Comparison of ENCODE assay signal across 24 cellular contexts in the genomic region with DNA sequence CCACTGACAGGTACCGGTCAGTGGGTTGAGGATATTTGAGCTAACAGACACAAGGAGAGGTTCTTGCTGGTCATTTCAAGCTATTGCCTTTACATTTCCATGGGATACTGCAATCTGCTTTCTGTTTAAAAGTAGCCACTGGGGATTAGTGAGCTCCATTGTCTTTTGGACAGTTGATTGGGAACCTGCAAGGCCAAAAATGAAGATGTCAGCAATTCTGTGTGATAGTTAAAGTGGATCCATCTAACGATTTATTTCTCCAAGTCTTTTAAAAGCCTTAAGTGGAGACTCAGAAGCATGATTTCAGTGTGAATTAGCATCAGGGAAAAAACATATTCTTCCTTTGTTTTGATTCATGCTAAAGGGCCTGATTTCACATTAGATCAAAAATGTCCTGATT. TPM values are rescaled to one million over a fixed set of nuclear protein-coding genes. Genes with fewer than 3 reads are reported as not detected.
A peak's percentile ranks its signal among the peaks of the same experiment; 100 is the strongest.
DNase-seq lines count a peak whose midpoint lies in the region; ATAC-seq, FAIRE-seq and TF ChIP-seq lines count a peak whose summit lies in the region.
"Had no signal": no experiment of that assay in that cellular context is flagged by ENCODE, and none has a peak within 500 bp of the region (broad histone marks: within the 10 kb centered on the region; RNA-seq: fewer than 3 reads in every experiment).

No MANE protein-coding gene starts in this region.

- no peaks in the 10 kb centered on the region for H3K9me3 Mint-ChIP-seq in neural progenitor cell
- H3K9me3 Mint-ChIP-seq: CD4-positive, alpha-beta T cell; CD8-positive, alpha-beta T cell had no signal

- H3K14ac ChIP-seq in IMR-90 (replicated peaks; ENCODE audit: low read depth, low read length), result no peak overlapping the region

- H3K23ac ChIP-seq in IMR-90 (ENCODE audit: low read depth, low read length), result no peak overlapping the region

- H3K4me1 Mint-ChIP-seq in neural progenitor cell, result no peaks in the 10 kb centered on the region
- H3K4me1 Mint-ChIP-seq: B cell had no signal

- BruUV-seq in HepG2 (replicated peaks; lab: Mats Ljungman, UMichigan) (no TSS peak), IMR-90 (replicated peaks; lab: Mats Ljungman, UMichigan) (no TSS peak)

- no peak overlapping the region for H3K27ac Mint-ChIP-seq in neural progenitor cell
- H3K27ac Mint-ChIP-seq: B cell; CD4-positive, alpha-beta T cell; CD8-positive, alpha-beta T cell had no signal

- H3F3A ChIP-seq in neural progenitor cell (ENCODE audit: low read depth), result no peaks in the 10 kb centered on the region

- H2AK9ac ChIP-seq in IMR-90 (replicated peaks; ENCODE audit: low read depth, low read length, poor library complexity), result no peak overlapping the region

- no peak overlapping the region for H2BK20ac ChIP-seq in IMR-90 (ENCODE audit: low read depth, low read length)

- no peak overlapping the region for H4K8ac ChIP-seq in IMR-90 (ENCODE audit: low read depth in 2 of 2, low read length in 2 of 2)

- H3K4me2 ChIP-seq in HepG2 (ENCODE audit: low read depth, low read length), result no peak overlapping the region
- no peak overlapping the region for H3K4me2 ChIP-seq in IMR-90 (ENCODE audit: low read depth, low read length)
- H3K4me2 ChIP-seq in neural progenitor cell, result no peak overlapping the region
- H3K4me2 ChIP-seq: BLaER1 treated with 17β-estradiol and CSF1 and Interleukin-3, amounts not matched to agents 10 nM and 100 nM had no signal

- no peak overlapping the region for H3K56ac ChIP-seq in IMR-90 (ENCODE audit: extremely low read depth, insufficient read depth, low read length)

- no peak overlapping the region for H4K91ac ChIP-seq in IMR-90 (ENCODE audit: insufficient read depth, low read depth, low read length)

- no peak overlapping the region for H3K27ac ChIP-seq in HepG2 (ENCODE audit: extremely low read length, insufficient read depth, low read length)
- H3K27ac ChIP-seq in right lobe of liver, result no peak overlapping the region
- no peak overlapping the region for H3K27ac ChIP-seq in IMR-90 (ENCODE audit: insufficient read depth, low read length)
- H3K27ac ChIP-seq in neural progenitor cell, result no peak overlapping the region
- H3K27ac ChIP-seq: BLaER1 treated with 17β-estradiol and CSF1 and Interleukin-3, amounts not matched to agents 10 nM and 100 nM; C4-2B had no signal

- H2BK120ac ChIP-seq in IMR-90 (ENCODE audit: low read depth, low read length), result no peak overlapping the region

- in situ Hi-C loops in HepG2 (cut with HindIII; ENCODE audit: extremely low pct_ligation_motif_present, low pct_unique_long_range_greater_than_20kb) (no loop called here), IMR-90 (cut with MboI; ENCODE audit: low sequenced_read_pairs) (no loop called here)

- no peaks in the 10 kb centered on the region for H3K79me2 ChIP-seq in HepG2 (ENCODE audit: insufficient read depth, low read length)
- H3K79me2 ChIP-seq in neural progenitor cell (ENCODE audit: low read depth), result no peaks in the 10 kb centered on the region

- H2BK15ac ChIP-seq in IMR-90 (ENCODE audit: low read depth, low read length), result no peak overlapping the region

- TF ChIP-seq CTCF in HepG2 (CRISPR knock-in tag; IDR thresholded peaks at IDR 0.05), result no peak
- TF ChIP-seq CTCF in right lobe of liver (IDR thresholded peaks at IDR 0.05), result no peak
- TF ChIP-seq CTCF in IMR-90 (conservative IDR thresholded peaks at IDR 0.05; ENCODE audit: low read depth, low read length), result no peak
- TF ChIP-seq CTCF in neural progenitor cell (IDR thresholded peaks at IDR 0.05), result no peak

- no peak for TF ChIP-seq POLR2A in HepG2 (IDR thresholded peaks at IDR 0.05; ENCODE audit: insufficient read depth in 1 of 2, low read depth in 2 of 2, low read length in 2 of 2)
- TF ChIP-seq POLR2A in right lobe of liver (IDR thresholded peaks at IDR 0.05), result no peak
- no peak for TF ChIP-seq POLR2A in IMR-90 (IDR thresholded peaks at IDR 0.05; ENCODE audit: low read depth, low read length)

- no peaks in the 10 kb centered on the region for H3K27me3 ChIP-seq in HepG2 (ENCODE audit: control insufficient read depth in 1 of 2, insufficient read depth in 2 of 2, low read length in 2 of 2)
- H3K27me3 ChIP-seq in right lobe of liver, result no peaks in the 10 kb centered on the region
- no peaks in the 10 kb centered on the region for H3K27me3 ChIP-seq in IMR-90 (ENCODE audit: control insufficient read depth, insufficient read depth, low read length)
- H3K27me3 ChIP-seq in neural progenitor cell, result no peaks in the 10 kb centered on the region
- H3K27me3 ChIP-seq: BLaER1 treated with 17β-estradiol and CSF1 and Interleukin-3, amounts not matched to agents 10 nM and 100 nM had no signal

- no peak overlapping the region for H2AK5ac ChIP-seq in IMR-90 (ENCODE audit: low read depth, low read length)

- H3K9me3 ChIP-seq in HepG2 (ENCODE audit: low read length) (no peaks in the 10 kb centered on the region), right lobe of liver (no peaks in the 10 kb centered on the region), IMR-90 (ENCODE audit: control insufficient read depth, insufficient read depth, low read length) (no peaks in the 10 kb centered on the region), neural progenitor cell (ENCODE audit: low read depth) (no peaks in the 10 kb centered on the region)
- H3K9me3 ChIP-seq: BLaER1 treated with 17β-estradiol and CSF1 and Interleukin-3, amounts not matched to agents 10 nM and 100 nM; Caco-2 had no signal

- CTCF ChIA-PET in HepG2 (lab: Yijun Ruan, JAX; ENCODE audit: low intra/inter-chr PET ratio, low total read pairs) (no interaction called here), IMR-90 (lab: Yijun Ruan, JAX) (no interaction called here)

- DNase-seq in HepG2 (ENCODE audit: low spot score) (no peak), right lobe of liver (no peak), IMR-90 (no peak), neural progenitor cell (ENCODE audit: low spot score) (peak; percentile 15), DMS79 (lab: John Stamatoyannopoulos, UW) (no peak)
- DNase-seq in activated CD4-positive, CD25-positive, alpha-beta regulatory T cell treated with anti-CD3 and anti-CD28 coated beads, Interleukin-2, amount 50 U/mL, for 72 hours, result no peak
- DNase-seq: 8988T; AML-193; Caco-2; Calu3; CD4-positive, alpha-beta T cell; CD8-positive, alpha-beta T cell; DND-41; EL; GDM1 had no signal

- H2BK5ac ChIP-seq in IMR-90 (ENCODE audit: low read depth, low read length, poor library complexity, severe bottlenecking), result no peak overlapping the region

- H3K36me3 ChIP-seq in HepG2 (replicated peaks in 1 of 2; ENCODE audit: control insufficient read depth in 1 of 2, insufficient read depth in 2 of 2, low read length in 2 of 2) (no peaks in the 10 kb centered on the region), right lobe of liver (no peaks in the 10 kb centered on the region), IMR-90 (ENCODE audit: control insufficient read depth, insufficient read depth, low read length) (no peaks in the 10 kb centered on the region), neural progenitor cell (no peaks in the 10 kb centered on the region)
- H3K36me3 ChIP-seq: BLaER1 treated with 17β-estradiol and CSF1 and Interleukin-3, amounts not matched to agents 10 nM and 100 nM had no signal

- H4K20me1 ChIP-seq in HepG2 (ENCODE audit: insufficient read depth, low read length) (no peaks in the 10 kb centered on the region), IMR-90 (ENCODE audit: insufficient read depth, low read length) (no peaks in the 10 kb centered on the region), neural progenitor cell (ENCODE audit: low read depth) (no peaks in the 10 kb centered on the region)
- H4K20me1 ChIP-seq: BLaER1 treated with 17β-estradiol and CSF1 and Interleukin-3, amounts not matched to agents 10 nM and 100 nM had no signal

- H3K4me3 Mint-ChIP-seq in neural progenitor cell, result no peak overlapping the region
- H3K4me3 Mint-ChIP-seq: B cell; CD4-positive, alpha-beta T cell; CD8-positive, alpha-beta T cell had no signal

- FAIRE-seq in HepG2 (lab: Jason Lieb, UNC), result no peak
- FAIRE-seq: A204.1, D721Med, GM12878, GM12892, GM18507 had no signal

- H3K9me1 ChIP-seq in IMR-90 (ENCODE audit: insufficient read depth, low read length), result no peaks in the 10 kb centered on the region

- H2AFZ ChIP-seq in HepG2 (ENCODE audit: low read length) (no peak overlapping the region), IMR-90 (replicated peaks; ENCODE audit: low read length, poor library complexity) (no peak overlapping the region), neural progenitor cell (replicated peaks) (no peak overlapping the region)

- H3K27me3 Mint-ChIP-seq in neural progenitor cell (ENCODE audit: insufficient read depth, low read depth), result no peaks in the 10 kb centered on the region
- H3K27me3 Mint-ChIP-seq: B cell; CD4-positive, alpha-beta T cell had no signal

- ATAC-seq in HepG2, result no peak
- no peak for ATAC-seq in right lobe of liver
- no peak for ATAC-seq in IMR-90 (ENCODE audit: low read depth)
- ATAC-seq in HG03095 (IDR thresholded peaks at IDR 0.05; ENCODE audit: unreplicated experiment), result no peak
- ATAC-seq: CD8-positive, alpha-beta T cell; GM12878 had no signal

- H3K18ac ChIP-seq in IMR-90 (ENCODE audit: low read depth, low read length), result no peak overlapping the region

- H3K36me3 Mint-ChIP-seq in neural progenitor cell, result no peaks in the 10 kb centered on the region
- H3K36me3 Mint-ChIP-seq: CD8-positive, alpha-beta T cell had no signal

- intact Hi-C loops in HepG2 (cut with micrococcal nuclease; ENCODE audit: unreplicated experiment), result no loop called here
- intact Hi-C loops in right lobe of liver (cut with DNase I), result no loop called here
- intact Hi-C loops in IMR-90 (cut with micrococcal nuclease), result no loop called here

- no peak overlapping the region for H4K5ac ChIP-seq in IMR-90 (ENCODE audit: low read depth, low read length)

- H3K4me1 ChIP-seq in HepG2 (ENCODE audit: insufficient read depth, low read length), result no peaks in the 10 kb centered on the region
- H3K4me1 ChIP-seq in right lobe of liver, result no peaks in the 10 kb centered on the region
- no peaks in the 10 kb centered on the region for H3K4me1 ChIP-seq in IMR-90 (ENCODE audit: control insufficient read depth, insufficient read depth, low read length)
- H3K4me1 ChIP-seq in neural progenitor cell, result peaks cover 5% of the 10 kb centered on the region
- H3K4me1 ChIP-seq: Caco-2 had no signal

- no peak overlapping the region for H3K4me3 ChIP-seq in HepG2 (replicated peaks in 1 of 3; ENCODE audit: insufficient read depth in 1 of 3, low read depth in 2 of 3, low read length in 3 of 3)
- H3K4me3 ChIP-seq in right lobe of liver, result no peak overlapping the region
- no peak overlapping the region for H3K4me3 ChIP-seq in IMR-90 (ENCODE audit: insufficient read depth, low read depth, low read length)
- H3K4me3 ChIP-seq in neural progenitor cell, result no peak overlapping the region
- H3K4me3 ChIP-seq: BLaER1 treated with 17β-estradiol and CSF1 and Interleukin-3, amounts not matched to agents 10 nM and 100 nM; GM12878 had no signal

- TF ChIP-seq EP300 in HepG2 (IDR thresholded peaks at IDR 0.05; ENCODE audit: low read depth in 2 of 2, low read length in 2 of 2) (no peak), HepG2 (CRISPR knock-in tag; IDR thresholded peaks at IDR 0.05; ENCODE audit: borderline replicate concordance) (no peak)

- no peaks in the 10 kb centered on the region for H3K79me1 ChIP-seq in IMR-90 (ENCODE audit: low read depth in 1 of 2, low read length in 2 of 2)

- no peak for TF ChIP-seq RAD21 in HepG2 (CRISPR knock-in tag; IDR thresholded peaks at IDR 0.05)
- no peak for TF ChIP-seq RAD21 in IMR-90 (IDR thresholded peaks at IDR 0.05; ENCODE audit: low read length)

- POLR2A ChIA-PET in HepG2 (lab: Yijun Ruan, JAX) (no interaction called here), IMR-90 (lab: Charles Lee; ENCODE audit: unreplicated experiment) (no interaction called here)

- H3K9ac ChIP-seq in HepG2 (ENCODE audit: insufficient read depth, low read depth, low read length) (no peak overlapping the region), IMR-90 (ENCODE audit: low read depth, low read length) (no peak overlapping the region), neural progenitor cell (no peak overlapping the region)
- H3K9ac ChIP-seq: BLaER1 treated with 17β-estradiol and CSF1 and Interleukin-3, amounts not matched to agents 10 nM and 100 nM had no signal

- whole genome bisulfite sequencing in HepG2 (ENCODE audit: low lambda C conversion rate), result 20% methylated on average over 2 of the region's 2 CpGs
- WGBS in right lobe of liver (ENCODE audit: insufficient coverage, low coverage, low lambda C conversion rate, missing lambda C conversion rate), result 64% methylated on average over 2 of the region's 2 CpGs
- no CpG with 5 or more reads among the region's 2 CpGs for WGBS in IMR-90 (ENCODE audit: extremely low coverage in 2 of 2, insufficient read length in 1 of 2), 2 experiments

- H3K4ac ChIP-seq in IMR-90 (ENCODE audit: low read depth, low read length), result no peak overlapping the region

- dilution Hi-C loops in IMR-90 (cut with HindIII; ENCODE audit: low sequenced_read_pairs, unreplicated experiment), result no loop called here

RNA-seq across cellular contexts. Expression of a gene that starts 38.7 kb away (rescaled TPM):
- total RNA-seq in HepG2 (2016; rRNA removed; fragmentation: Illumina TruSeq; extraction: Trizol), result 67.4 and 67.6 TPM in 2 replicates
- 8.9 and 9.6 TPM in 2 replicates for total RNA-seq in HepG2 (2016; cell fraction: cytosol; rRNA removed; fragmentation: Illumina TruSeq; extraction: Trizol; ENCODE audit: low read depth)
- 64.4 and 65.1 TPM in 2 replicates for total RNA-seq in HepG2 (2016; cell fraction: insoluble cytoplasmic fraction; rRNA removed; fragmentation: Illumina TruSeq; extraction: Trizol)
- total RNA-seq in HepG2 (2016; cell fraction: membrane; rRNA removed; fragmentation: Illumina TruSeq; extraction: Trizol), result 19.2 and 26.3 TPM in 2 replicates
- 46.8 and 55.1 TPM in 2 replicates for total RNA-seq in HepG2 (2016; cell fraction: nucleus; rRNA removed; fragmentation: Illumina TruSeq; extraction: Trizol)
- polyA plus RNA-seq in HepG2 (2011; rRNA removed), result 30.7 and 36.4 TPM in 2 replicates
- 33.6 and 35.6 TPM in 2 replicates for polyA plus RNA-seq in HepG2 (2011; cell fraction: cytosol; rRNA removed)
- polyA plus RNA-seq in HepG2 (2011; cell fraction: nucleus; rRNA removed), result 26.6 and 27.3 TPM in 2 replicates
- 25.1 and 37.3 TPM in 2 replicates for polyA plus RNA-seq in HepG2 (2012)
- 7.5 and 8.8 TPM in 2 replicates for polyA plus RNA-seq in HepG2 (2016; cell fraction: cytosol; fragmentation: Illumina TruSeq; extraction: Trizol; ENCODE audit: low read depth)
- 57.2 and 59.4 TPM in 2 replicates for polyA plus RNA-seq in HepG2 (2016; cell fraction: insoluble cytoplasmic fraction; fragmentation: Illumina TruSeq; extraction: Trizol; ENCODE audit: low read depth)
- polyA plus RNA-seq in HepG2 (2016; cell fraction: membrane; fragmentation: Illumina TruSeq; extraction: Trizol; ENCODE audit: low read depth), result 11.9 and 18.5 TPM in 2 replicates
- 41.8 and 42.7 TPM in 2 replicates for polyA plus RNA-seq in HepG2 (2016; cell fraction: nucleus; fragmentation: Illumina TruSeq; extraction: Trizol; ENCODE audit: insufficient read depth, low read depth)
- 94.1 and 200 TPM in 2 replicates for polyA minus RNA-seq in HepG2 (2011; rRNA and poly(A)+ RNA removed; ENCODE audit: low replicate concordance)
- 54.7 and 57.5 TPM in 2 replicates for polyA minus RNA-seq in HepG2 (2011; cell fraction: cytosol; rRNA and poly(A)+ RNA removed)
- polyA minus RNA-seq in HepG2 (2011; cell fraction: nucleus; rRNA and poly(A)+ RNA removed), result 99.8 and 101 TPM in 2 replicates
- total RNA-seq in right lobe of liver, result 10 to 100 TPM; 23.5 to 71.2 (median 28.8) TPM
- total RNA-seq in IMR-90 (2012; rRNA removed), result 51.4 and 57.2 TPM in 2 replicates
- 18.3 and 19.6 TPM in 2 replicates for polyA plus RNA-seq in IMR-90 (2012; rRNA removed)
- polyA plus RNA-seq in IMR-90 (2012; cell fraction: cytosol; rRNA removed), result 22.5 and 29.1 TPM in 2 replicates
- 11.6 and 17.7 TPM in 2 replicates for polyA plus RNA-seq in IMR-90 (2012; cell fraction: nucleus; rRNA removed; ENCODE audit: low replicate concordance)
- total RNA-seq in neural progenitor cell (ENCODE audit: low replicate concordance), result 87.4 and 92.3 TPM in 2 replicates
